1 cellular context compared by ENCODE assay signal in genomic region chr3:156300929-156301806, GRCh38.
TF ChIP-seq lines count a peak whose summit lies in the region.

No MANE protein-coding gene starts in this region.

TF ChIP-seq in SK-N-SH, 30 proteins besides CTCF, POLR2A, EP300 and RAD21 (continued from another document):
- TF ChIP-seq, protein P1, sequence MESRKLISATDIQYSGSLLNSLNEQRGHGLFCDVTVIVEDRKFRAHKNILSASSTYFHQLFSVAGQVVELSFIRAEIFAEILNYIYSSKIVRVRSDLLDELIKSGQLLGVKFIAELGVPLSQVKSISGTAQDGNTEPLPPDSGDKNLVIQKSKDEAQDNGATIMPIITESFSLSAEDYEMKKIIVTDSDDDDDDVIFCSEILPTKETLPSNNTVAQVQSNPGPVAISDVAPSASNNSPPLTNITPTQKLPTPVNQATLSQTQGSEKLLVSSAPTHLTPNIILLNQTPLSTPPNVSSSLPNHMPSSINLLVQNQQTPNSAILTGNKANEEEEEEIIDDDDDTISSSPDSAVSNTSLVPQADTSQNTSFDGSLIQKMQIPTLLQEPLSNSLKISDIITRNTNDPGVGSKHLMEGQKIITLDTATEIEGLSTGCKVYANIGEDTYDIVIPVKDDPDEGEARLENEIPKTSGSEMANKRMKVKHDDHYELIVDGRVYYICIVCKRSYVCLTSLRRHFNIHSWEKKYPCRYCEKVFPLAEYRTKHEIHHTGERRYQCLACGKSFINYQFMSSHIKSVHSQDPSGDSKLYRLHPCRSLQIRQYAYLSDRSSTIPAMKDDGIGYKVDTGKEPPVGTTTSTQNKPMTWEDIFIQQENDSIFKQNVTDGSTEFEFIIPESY (IDR thresholded peaks at IDR 0.05; ENCODE audit: borderline replicate concordance, low read depth), result no peak
- TF ChIP-seq GABPA (IDR thresholded peaks at IDR 0.05; ENCODE audit: low read depth), result no peak
- TF ChIP-seq SMC3 (IDR thresholded peaks at IDR 0.05; ENCODE audit: low read depth, low read length), result no peak
- TF ChIP-seq FOXJ3 (CRISPR knock-in tag; IDR thresholded peaks at IDR 0.05), result no peak
- no peak for TF ChIP-seq POLR2AphosphoS5 (IDR thresholded peaks at IDR 0.05; ENCODE audit: low read depth, low read length)
- no peak for TF ChIP-seq ELF1 (IDR thresholded peaks at IDR 0.05)
- no peak for TF ChIP-seq CHD2 (IDR thresholded peaks at IDR 0.05; ENCODE audit: low read length, partially characterized antibody)
